8 cellular contexts compared by ENCODE assay signal in genomic region chr3:107598926-107599754, GRCh38.
DNase-seq lines count a peak whose midpoint lies in the region; ATAC-seq and TF ChIP-seq lines count a peak whose summit lies in the region.

No MANE protein-coding gene starts in this region.

- peak; percentile 21 for DNase-seq in EL
- DNase-seq in WERI-Rb-1 = peak; percentile 64
- peak; percentile 58 for DNase-seq in cerebellar cortex (ENCODE audit: low spot score)
- peak; percentile 90 for DNase-seq in kidney tubule cell (ENCODE audit: low spot score)
- peak; percentile 14 for DNase-seq in stimulated activated CD4-positive, alpha-beta T cell treated with anti-CD3 and anti-CD28 coated beads, Interleukin-2, amount 100 ng/mL, for 4 hours (ENCODE audit: low read depth)
- no peak for DNase-seq in NCI-H2029 treated with DMSO at 0.1 percent for 48 hours (lab: John Stamatoyannopoulos, UW)

- H3K27ac Mint-ChIP-seq in IgD-negative memory B cell = peak overlapping the region; percentile 4 to 94 (median 84)

- ATAC-seq in GM21619 (IDR thresholded peaks at IDR 0.05; ENCODE audit: unreplicated experiment) = peak; percentile 92

- no peaks in the 10 kb centered on the region for H3K9me3 ChIP-seq in WERI-Rb-1 (ENCODE audit: severe bottlenecking)

- no peak for TF ChIP-seq CTCF in WERI-Rb-1 (IDR thresholded peaks at IDR 0.05; ENCODE audit: low read depth, low read length)

- H3K4me1 Mint-ChIP-seq in IgD-negative memory B cell = peaks cover 34 to 61% (median 55%) of the 10 kb centered on the region in 3 donors

- H3K36me3 Mint-ChIP-seq in IgD-negative memory B cell = peaks cover 1% of the 10 kb centered on the region

- H3K4me3 Mint-ChIP-seq in IgD-negative memory B cell = peak overlapping the region; percentile 5 to 90 (median 81)

- H3K27me3 ChIP-seq in WERI-Rb-1 (ENCODE audit: insufficient read depth, low read depth, severe bottlenecking) = no peaks in the 10 kb centered on the region

- H3K4me3 ChIP-seq in WERI-Rb-1 (ENCODE audit: low read depth, low read length) = peak overlapping the region; percentile 53

- H3K36me3 ChIP-seq in WERI-Rb-1 = no peaks in the 10 kb centered on the region

- H3K27me3 Mint-ChIP-seq in IgD-negative memory B cell = no peaks in the 10 kb centered on the region

- H3K9me3 Mint-ChIP-seq in IgD-negative memory B cell = no peaks in the 10 kb centered on the region

- peak overlapping the region; percentile 58 for H3K27ac ChIP-seq in WERI-Rb-1
